Comparison of ENCODE assay signal across 8 cellular contexts in the genomic region with DNA sequence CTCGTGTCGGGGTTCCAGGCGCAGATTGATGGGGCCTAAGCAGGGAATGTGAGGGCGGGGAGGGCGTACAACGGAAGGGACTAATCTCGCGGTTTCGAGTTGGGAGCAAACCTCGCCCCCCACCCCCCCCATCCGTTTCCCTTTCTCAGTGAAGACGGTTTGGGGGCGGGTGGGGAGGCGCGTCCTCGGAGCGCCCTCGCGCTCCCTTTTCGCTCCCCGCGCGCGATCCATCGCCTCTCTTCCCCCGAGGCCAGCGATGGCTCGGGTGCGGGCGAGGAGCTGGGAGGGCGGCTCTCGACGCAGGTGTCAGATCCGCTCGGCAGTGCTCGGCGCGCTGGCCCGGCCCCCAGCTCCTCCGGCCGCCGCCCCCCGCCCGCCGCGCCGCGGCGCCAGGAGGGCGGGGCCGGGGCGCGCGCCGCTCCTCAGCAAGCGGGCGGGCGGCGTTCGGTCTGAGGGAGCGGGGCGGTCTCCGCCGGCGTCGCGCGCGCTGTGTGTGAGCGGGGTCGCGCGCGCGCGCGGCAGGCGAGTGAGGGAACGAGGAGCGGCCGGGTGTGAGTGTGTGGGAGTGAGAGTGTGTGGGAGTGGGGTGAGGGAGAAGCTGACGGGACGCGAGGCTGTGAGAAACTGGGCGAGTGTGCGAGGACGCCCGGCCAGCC. TPM values are rescaled to one million over a fixed set of nuclear protein-coding genes. Genes with fewer than 3 reads are reported as not detected.
DNase-seq lines count a peak whose midpoint lies in the region; ATAC-seq and TF ChIP-seq lines count a peak whose summit lies in the region.

A gene with protein sequence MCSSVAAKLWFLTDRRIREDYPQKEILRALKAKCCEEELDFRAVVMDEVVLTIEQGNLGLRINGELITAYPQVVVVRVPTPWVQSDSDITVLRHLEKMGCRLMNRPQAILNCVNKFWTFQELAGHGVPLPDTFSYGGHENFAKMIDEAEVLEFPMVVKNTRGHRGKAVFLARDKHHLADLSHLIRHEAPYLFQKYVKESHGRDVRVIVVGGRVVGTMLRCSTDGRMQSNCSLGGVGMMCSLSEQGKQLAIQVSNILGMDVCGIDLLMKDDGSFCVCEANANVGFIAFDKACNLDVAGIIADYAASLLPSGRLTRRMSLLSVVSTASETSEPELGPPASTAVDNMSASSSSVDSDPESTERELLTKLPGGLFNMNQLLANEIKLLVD (plus strand): TSS at position 516 of the 656 bp plus-strand sequence. CDS start 15,876 bp downstream, outside the sequence.

- ATAC-seq in GM19351 (IDR thresholded peaks at IDR 0.05; ENCODE audit: unreplicated experiment) = peak; percentile 88
- peak; percentile 59 for ATAC-seq in HG03565 (IDR thresholded peaks at IDR 0.05; ENCODE audit: unreplicated experiment)

- no peak for DNase-seq in BJ (ENCODE audit: low read depth)
- peak; percentile 73 for DNase-seq in NOMO-1 treated with DMSO at 0.1 percent for 48 hours (lab: John Stamatoyannopoulos, UW; ENCODE audit: unreplicated experiment)
- DNase-seq in activated T-cell treated with anti-CD3 and anti-CD28 coated beads for 48 hours (ENCODE audit: low read depth) = peak; percentile 66
- no peak for DNase-seq in epithelial cell of proximal tubule (ENCODE audit: low read depth)
- peak; percentile 69 for DNase-seq in mucosa of gallbladder (ENCODE audit: low spot score)
- DNase-seq in stimulated activated CD8-positive, alpha-beta memory T cell treated with anti-CD3 and anti-CD28 coated beads, Interleukin-2, amount 100 ng/mL, for 48 hours (ENCODE audit: low read depth in 2 of 2) = peak; percentile 68 to 69

- no peaks in the 10 kb centered on the region for H3K27me3 ChIP-seq in BJ (ENCODE audit: control insufficient read depth, insufficient read depth, low read length)

- peak within 1 kb of the TSS; percentile 97 for H3K4me3 ChIP-seq in BJ (ENCODE audit: low read depth, low read length)
- H3K4me3 ChIP-seq in epithelial cell of proximal tubule (ENCODE audit: low read depth, low read length) = peak within 1 kb of the TSS; percentile 94

- POLR2A ChIA-PET in BJ (lab: Charles Lee) = no interaction called here

- CTCF ChIA-PET in BJ (lab: Yijun Ruan, JAX) = interaction anchor here (1.2 kb wide), 1 partner anchor 16 kb away, joined by 3 read pairs; no protein-coding TSS in a partner anchor

- H3K36me3 ChIP-seq in BJ (ENCODE audit: control insufficient read depth, insufficient read depth, low read length) = no peaks in the 10 kb centered on the region

- TF ChIP-seq CTCF in BJ (IDR thresholded peaks at IDR 0.05; ENCODE audit: insufficient read depth, low read depth, low read length) (no peak), epithelial cell of proximal tubule (conservative IDR thresholded peaks at IDR 0.05; ENCODE audit: low read depth, low read length) (no peak)

RNA-seq across cellular contexts. Expression of the gene that starts here (rescaled TPM):
- polyA plus RNA-seq in BJ (2011; rRNA removed) = 9.7 and 17.4 TPM in 2 replicates
- 11.5 and 11.6 TPM in 2 replicates for polyA minus RNA-seq in BJ (2011; rRNA and poly(A)+ RNA removed)
- total RNA-seq in epithelial cell of proximal tubule (19.8 and 34.0 TPM in 2 replicates), mucosa of gallbladder (34.0 TPM)

Comparison
In these comparisons a context has a peak if more than half of its experiments do, and no peak if none do; other contexts are left out.
1. DNase-seq: peak in NOMO-1 treated with DMSO at 0.1 percent for 48 hours (single experiment), activated T-cell treated with anti-CD3 and anti-CD28 coated beads for 48 hours (single experiment), mucosa of gallbladder (single experiment) and stimulated activated CD8-positive, alpha-beta memory T cell treated with anti-CD3 and anti-CD28 coated beads, Interleukin-2, amount 100 ng/mL, for 48 hours (2 of 2); none in BJ (single experiment) and epithelial cell of proximal tubule (single experiment).